ENCODE assay signal across 20 cellular contexts in genomic region chr12:62576503-62576902, GRCh38.
A peak's percentile ranks its signal among the peaks of the same experiment; 100 is the strongest.
DNase-seq lines count a peak whose midpoint lies in the region; ATAC-seq and FAIRE-seq lines count a peak whose summit lies in the region.
"Had no signal": no experiment of that assay in that cellular context is flagged by ENCODE, and none has a peak within 500 bp of the region (broad histone marks: within the 10 kb centered on the region; RNA-seq: fewer than 3 reads in every experiment).

No MANE protein-coding gene starts in this region.

- no peak overlapping the region for H3K4me3 Mint-ChIP-seq in activated CD8-positive, alpha-beta memory T cell treated with anti-CD3 and anti-CD28 coated beads, Interleukin-2, amount 10 ng/mL, durations not matched to agents 7 days and 5 days
- H3K4me3 Mint-ChIP-seq: B cell; CD4-positive, CD25-positive, alpha-beta regulatory T cell; CD8-positive, alpha-beta T cell; HFFc6 had no signal

- no peak for DNase-seq in Karpas-422
- DNase-seq in frontal cortex (ENCODE audit: low spot score in 2 of 2) = no peak
- no peak for DNase-seq in central memory CD4-positive, alpha-beta T cell
- DNase-seq in activated CD8-positive, alpha-beta memory T cell treated with anti-CD3 and anti-CD28 coated beads, Interleukin-2, amount 10 ng/mL, durations not matched to agents 7 days and 5 days = no peak
- DNase-seq: Caco-2; CD4-positive, CD25-positive, alpha-beta regulatory T cell; CD8-positive, alpha-beta T cell; DMS153; DND-41; GDM1; GOT3; HFFc6 had no signal

- H4K20me1 ChIP-seq in Karpas-422 (ENCODE audit: insufficient read depth, low read depth, low read length) = no peaks in the 10 kb centered on the region
- H4K20me1 ChIP-seq: BLaER1 had no signal

- peak overlapping the region; percentile 39 for H3K4me2 ChIP-seq in Karpas-422 (ENCODE audit: low read depth, low read length, poor library complexity, severe bottlenecking)
- H3K4me2 ChIP-seq: BLaER1 had no signal

- H3K9me3 Mint-ChIP-seq in activated CD8-positive, alpha-beta memory T cell treated with anti-CD3 and anti-CD28 coated beads, Interleukin-2, amount 10 ng/mL, durations not matched to agents 7 days and 5 days (ENCODE audit: low read depth) = no peaks in the 10 kb centered on the region
- H3K9me3 Mint-ChIP-seq: CD4-positive, CD25-positive, alpha-beta regulatory T cell; CD8-positive, alpha-beta T cell; HFFc6 had no signal

- FAIRE-seq in G401.6 (lab: Jason Lieb, UNC) (peak; percentile 86), frontal cortex (lab: Jason Lieb, UNC) (peak; percentile 30)
- FAIRE-seq: GM12878, H54 had no signal

- H3K27me3 ChIP-seq in Karpas-422 (ENCODE audit: low read length) = no peaks in the 10 kb centered on the region
- H3K27me3 ChIP-seq: BLaER1 had no signal

- no peaks in the 10 kb centered on the region for H3K9me2 ChIP-seq in Karpas-422 (replicated peaks; ENCODE audit: insufficient read depth, low read length)

- peaks cover 17% of the 10 kb centered on the region for H3K4me1 ChIP-seq in Karpas-422 (ENCODE audit: low read length)
- H3K4me1 ChIP-seq: BLaER1, Caco-2, HAP-1 had no signal

- no peak overlapping the region for H2AFZ ChIP-seq in Karpas-422 (ENCODE audit: low read length)

- H3K4me1 Mint-ChIP-seq in activated CD8-positive, alpha-beta memory T cell treated with anti-CD3 and anti-CD28 coated beads, Interleukin-2, amount 10 ng/mL, durations not matched to agents 7 days and 5 days = no peaks in the 10 kb centered on the region
- H3K4me1 Mint-ChIP-seq: B cell had no signal

- no peaks in the 10 kb centered on the region for H3K9me3 ChIP-seq in Karpas-422 (ENCODE audit: low read length)
- H3K9me3 ChIP-seq: BLaER1, Caco-2, HAP-1 had no signal

- H3K36me3 ChIP-seq in Karpas-422 (ENCODE audit: insufficient read depth, low read length) = peaks cover 44% of the 10 kb centered on the region

- H3K9ac ChIP-seq in Karpas-422 (ENCODE audit: low read length) = no peak overlapping the region
- H3K9ac ChIP-seq: BLaER1 had no signal

- CTCF ChIA-PET in activated CD8-positive, alpha-beta memory T cell treated with anti-CD3 and anti-CD28 coated beads, Interleukin-2, amount 10 ng/mL, durations not matched to agents 7 days and 5 days (lab: Charles Lee) = interaction anchor here (0.9 to 1.2 kb wide), 2 partner anchors 111 to 141 kb away, joined by 3 read pairs; no protein-coding TSS in a partner anchor

- H3K27ac Mint-ChIP-seq in activated CD8-positive, alpha-beta memory T cell treated with anti-CD3 and anti-CD28 coated beads, Interleukin-2, amount 10 ng/mL, durations not matched to agents 7 days and 5 days = no peak overlapping the region
- H3K27ac Mint-ChIP-seq: B cell; CD4-positive, CD25-positive, alpha-beta regulatory T cell; CD8-positive, alpha-beta T cell; HFFc6 had no signal

- H3K27ac ChIP-seq in Karpas-422 (ENCODE audit: low read length) = no peak overlapping the region
- H3K27ac ChIP-seq: BLaER1, C4-2B had no signal

- peaks cover 11% of the 10 kb centered on the region for H3K36me3 Mint-ChIP-seq in activated CD8-positive, alpha-beta memory T cell treated with anti-CD3 and anti-CD28 coated beads, Interleukin-2, amount 10 ng/mL, durations not matched to agents 7 days and 5 days

- H3K27me3 Mint-ChIP-seq in activated CD8-positive, alpha-beta memory T cell treated with anti-CD3 and anti-CD28 coated beads, Interleukin-2, amount 10 ng/mL, durations not matched to agents 7 days and 5 days = no peaks in the 10 kb centered on the region
- H3K27me3 Mint-ChIP-seq: B cell; CD4-positive, CD25-positive, alpha-beta regulatory T cell had no signal

- H3K79me2 ChIP-seq in Karpas-422 (ENCODE audit: low read length) = no peaks in the 10 kb centered on the region

- no peak for ATAC-seq in HG02981 (IDR thresholded peaks at IDR 0.05; ENCODE audit: unreplicated experiment)
- no peak for ATAC-seq in activated CD8-positive, alpha-beta memory T cell treated with anti-CD3 and anti-CD28 coated beads, Interleukin-2, amount 10 ng/mL, durations not matched to agents 7 days and 5 days
- ATAC-seq: CD8-positive, alpha-beta T cell; GM12878 had no signal

- H3K4me3 ChIP-seq in Karpas-422 (ENCODE audit: low read length) = no peak overlapping the region
- H3K4me3 ChIP-seq: BLaER1, GM12878, HAP-1 had no signal
